Comparison of ENCODE assay signal across 1 cellular context in genomic region chr7:29328050-29328449, GRCh38.
TF ChIP-seq lines count a peak whose summit lies in the region.

No MANE protein-coding gene starts in this region.

TF ChIP-seq in HepG2, 621 proteins besides CTCF, POLR2A, EP300 and RAD21 (continued from another document and continues in another):
- TF ChIP-seq NCOR1 (IDR thresholded peaks at IDR 0.05; ENCODE audit: borderline replicate concordance, low read length) (peak; percentile 16; the same call in 1 of the 2 replicates), FOXA3 (CRISPR knock-in tag; IDR thresholded peaks at IDR 0.05) (peak; percentile 71), IRX3 (CRISPR knock-in tag; IDR thresholded peaks at IDR 0.05; ENCODE audit: borderline replicate concordance, low read depth) (no peak), SRF (IDR thresholded peaks at IDR 0.05; ENCODE audit: low read depth, low read length) (peak; percentile 86), ZFP36L2 (CRISPR knock-in tag; IDR thresholded peaks at IDR 0.05) (no peak), FOXP4 (CRISPR knock-in tag; IDR thresholded peaks at IDR 0.05) (peak; percentile 46), FOXP1 (IDR thresholded peaks at IDR 0.05) (no peak), FOXP1 (CRISPR knock-in tag; IDR thresholded peaks at IDR 0.05) (no peak), YEATS2 (CRISPR knock-in tag; IDR thresholded peaks at IDR 0.05; ENCODE audit: borderline replicate concordance) (no peak), RARA (CRISPR knock-in tag; IDR thresholded peaks at IDR 0.05) (peak; percentile 47; the same call in 1 of the 2 replicates), ELF3 (CRISPR knock-in tag; IDR thresholded peaks at IDR 0.05) (peak; percentile 42; the same call in 1 of the 2 replicates), ATF1 (CRISPR knock-in tag; IDR thresholded peaks at IDR 0.05) (0 out of 2 replicates have a peak, but pooled peaks have one; percentile 18), SIX4 (CRISPR knock-in tag; IDR thresholded peaks at IDR 0.05) (peak; percentile 54; the same call in 1 of the 2 replicates), SAP130 (CRISPR knock-in tag; IDR thresholded peaks at IDR 0.05; ENCODE audit: low read depth) (peak; percentile 47), GTF3A (CRISPR knock-in tag; conservative IDR thresholded peaks at IDR 0.05) (no peak), SCMH1 (CRISPR knock-in tag; IDR thresholded peaks at IDR 0.05; ENCODE audit: borderline replicate concordance) (no peak), SOX13 (IDR thresholded peaks at IDR 0.05) (no peak), SOX13 (CRISPR knock-in tag; conservative IDR thresholded peaks at IDR 0.05 in 1 of 2, IDR thresholded peaks at IDR 0.05 in 1 of 2) (peak in 1 of 2 experiments; percentile 52; a peak in 1 of 4 replicates), SOX5 (CRISPR knock-in tag; IDR thresholded peaks at IDR 0.05; ENCODE audit: borderline replicate concordance) (peak; percentile 41; the same call in 1 of the 2 replicates), SIX1 (CRISPR knock-in tag; IDR thresholded peaks at IDR 0.05; ENCODE audit: borderline replicate concordance) (peak; percentile 73; the same call in 1 of the 2 replicates), ARID5B (CRISPR knock-in tag; IDR thresholded peaks at IDR 0.05) (peak; percentile 75), DBP (CRISPR knock-in tag; IDR thresholded peaks at IDR 0.05; ENCODE audit: not compliant biosample characterization) (no peak), ETV6 (CRISPR knock-in tag; conservative IDR thresholded peaks at IDR 0.05) (no peak), PAXIP1 (CRISPR knock-in tag; conservative IDR thresholded peaks at IDR 0.05) (peak; percentile 65), DPF2 (CRISPR knock-in tag; IDR thresholded peaks at IDR 0.05; ENCODE audit: borderline replicate concordance, low read depth) (0 out of 2 replicates have a peak, but pooled peaks have one; percentile 15), BCL6 (CRISPR knock-in tag; IDR thresholded peaks at IDR 0.05) (0 out of 2 replicates have a peak, but pooled peaks have one; percentile 28), ZNF362 (CRISPR knock-in tag; IDR thresholded peaks at IDR 0.05; ENCODE audit: borderline replicate concordance) (peak; percentile 31; the same call in 1 of the 2 replicates), ISL2 (CRISPR knock-in tag; IDR thresholded peaks at IDR 0.05) (peak; percentile 43; the same call in 1 of the 2 replicates), IRF9 (CRISPR knock-in tag; IDR thresholded peaks at IDR 0.05; ENCODE audit: borderline replicate concordance) (no peak), HNF4A (CRISPR knock-in tag; IDR thresholded peaks at IDR 0.05) (peak; percentile 56), HMG20A (CRISPR knock-in tag; IDR thresholded peaks at IDR 0.05; ENCODE audit: borderline replicate concordance) (peak; percentile 38; the same call in 1 of the 2 replicates), HDAC2 (CRISPR knock-in tag; IDR thresholded peaks at IDR 0.05) (peak; percentile 61), RXRB (CRISPR knock-in tag; IDR thresholded peaks at IDR 0.05; ENCODE audit: borderline replicate concordance) (0 out of 2 replicates have a peak, but pooled peaks have one; percentile 23), PPARG (CRISPR knock-in tag; conservative IDR thresholded peaks at IDR 0.05) (peak; percentile 38; the same call in 1 of the 2 replicates)
- TF ChIP-seq, protein P1, sequence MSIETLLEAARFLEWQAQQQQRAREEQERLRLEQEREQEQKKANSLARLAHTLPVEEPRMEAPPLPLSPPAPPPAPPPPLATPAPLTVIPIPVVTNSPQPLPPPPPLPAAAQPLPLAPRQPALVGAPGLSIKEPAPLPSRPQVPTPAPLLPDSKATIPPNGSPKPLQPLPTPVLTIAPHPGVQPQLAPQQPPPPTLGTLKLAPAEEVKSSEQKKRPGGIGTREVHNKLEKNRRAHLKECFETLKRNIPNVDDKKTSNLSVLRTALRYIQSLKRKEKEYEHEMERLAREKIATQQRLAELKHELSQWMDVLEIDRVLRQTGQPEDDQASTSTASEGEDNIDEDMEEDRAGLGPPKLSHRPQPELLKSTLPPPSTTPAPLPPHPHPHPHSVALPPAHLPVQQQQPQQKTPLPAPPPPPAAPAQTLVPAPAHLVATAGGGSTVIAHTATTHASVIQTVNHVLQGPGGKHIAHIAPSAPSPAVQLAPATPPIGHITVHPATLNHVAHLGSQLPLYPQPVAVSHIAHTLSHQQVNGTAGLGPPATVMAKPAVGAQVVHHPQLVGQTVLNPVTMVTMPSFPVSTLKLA (IDR thresholded peaks at IDR 0.05): no peak
- TF ChIP-seq, protein P2, sequence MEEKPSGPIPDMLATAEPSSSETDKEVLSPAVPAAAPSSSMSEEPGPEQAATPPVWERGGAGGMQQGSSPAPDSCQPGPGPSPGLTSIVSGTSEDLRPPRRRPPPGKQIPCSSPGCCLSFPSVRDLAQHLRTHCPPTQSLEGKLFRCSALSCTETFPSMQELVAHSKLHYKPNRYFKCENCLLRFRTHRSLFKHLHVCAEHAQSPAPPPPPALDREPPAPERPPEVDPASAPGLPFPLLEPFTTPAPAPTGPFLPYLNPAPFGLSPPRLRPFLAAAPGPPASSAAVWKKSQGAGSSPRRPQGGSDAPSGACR (CRISPR knock-in tag; IDR thresholded peaks at IDR 0.05): peak; percentile 61; the same call in 1 of the 2 replicates
- TF ChIP-seq, protein P3, sequence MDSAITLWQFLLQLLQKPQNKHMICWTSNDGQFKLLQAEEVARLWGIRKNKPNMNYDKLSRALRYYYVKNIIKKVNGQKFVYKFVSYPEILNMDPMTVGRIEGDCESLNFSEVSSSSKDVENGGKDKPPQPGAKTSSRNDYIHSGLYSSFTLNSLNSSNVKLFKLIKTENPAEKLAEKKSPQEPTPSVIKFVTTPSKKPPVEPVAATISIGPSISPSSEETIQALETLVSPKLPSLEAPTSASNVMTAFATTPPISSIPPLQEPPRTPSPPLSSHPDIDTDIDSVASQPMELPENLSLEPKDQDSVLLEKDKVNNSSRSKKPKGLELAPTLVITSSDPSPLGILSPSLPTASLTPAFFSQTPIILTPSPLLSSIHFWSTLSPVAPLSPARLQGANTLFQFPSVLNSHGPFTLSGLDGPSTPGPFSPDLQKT (CRISPR knock-in tag; IDR thresholded peaks at IDR 0.05; ENCODE audit: borderline replicate concordance): no peak
- TF ChIP-seq, protein P4, sequence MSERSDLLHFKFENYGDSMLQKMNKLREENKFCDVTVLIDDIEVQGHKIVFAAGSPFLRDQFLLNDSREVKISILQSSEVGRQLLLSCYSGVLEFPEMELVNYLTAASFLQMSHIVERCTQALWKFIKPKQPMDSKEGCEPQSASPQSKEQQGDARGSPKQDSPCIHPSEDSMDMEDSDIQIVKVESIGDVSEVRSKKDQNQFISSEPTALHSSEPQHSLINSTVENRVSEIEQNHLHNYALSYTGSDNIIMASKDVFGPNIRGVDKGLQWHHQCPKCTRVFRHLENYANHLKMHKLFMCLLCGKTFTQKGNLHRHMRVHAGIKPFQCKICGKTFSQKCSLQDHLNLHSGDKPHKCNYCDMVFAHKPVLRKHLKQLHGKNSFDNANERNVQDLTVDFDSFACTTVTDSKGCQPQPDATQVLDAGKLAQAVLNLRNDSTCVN (CRISPR knock-in tag; IDR thresholded peaks at IDR 0.05; ENCODE audit: borderline replicate concordance): 0 out of 2 replicates have a peak, but pooled peaks have one; percentile 28
- TF ChIP-seq, protein P5, sequence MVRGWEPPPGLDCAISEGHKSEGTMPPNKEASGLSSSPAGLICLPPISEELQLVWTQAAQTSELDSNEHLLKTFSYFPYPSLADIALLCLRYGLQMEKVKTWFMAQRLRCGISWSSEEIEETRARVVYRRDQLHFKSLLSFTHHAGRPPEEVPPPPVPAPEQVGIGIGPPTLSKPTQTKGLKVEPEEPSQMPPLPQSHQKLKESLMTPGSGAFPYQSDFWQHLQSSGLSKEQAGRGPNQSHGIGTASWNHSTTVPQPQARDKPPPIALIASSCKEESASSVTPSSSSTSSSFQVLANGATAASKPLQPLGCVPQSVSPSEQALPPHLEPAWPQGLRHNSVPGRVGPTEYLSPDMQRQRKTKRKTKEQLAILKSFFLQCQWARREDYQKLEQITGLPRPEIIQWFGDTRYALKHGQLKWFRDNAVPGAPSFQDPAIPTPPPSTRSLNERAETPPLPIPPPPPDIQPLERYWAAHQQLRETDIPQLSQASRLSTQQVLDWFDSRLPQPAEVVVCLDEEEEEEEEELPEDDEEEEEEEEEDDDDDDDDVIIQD (CRISPR knock-in tag; IDR thresholded peaks at IDR 0.05; ENCODE audit: low read depth): peak; percentile 58; the same call in 1 of the 2 replicates
